ENCODE assay signal across 8 cellular contexts in genomic region chr4:139167774-139168444, GRCh38. TPM values are rescaled to one million over a fixed set of nuclear protein-coding genes. Genes with fewer than 3 reads are reported as not detected.
DNase-seq lines count a peak whose midpoint lies in the region; ATAC-seq and TF ChIP-seq lines count a peak whose summit lies in the region.

No MANE protein-coding gene starts in this region.

- H3K4me3 ChIP-seq in brain microvascular endothelial cell (ENCODE audit: low read depth, low read length) (no peak overlapping the region), liver (ENCODE audit: low read depth in 1 of 3, low read length in 3 of 3) (no peak overlapping the region)

- DNase-seq in GM10266 (ENCODE audit: extremely low spot score) (peak; percentile 20), LoVo (ENCODE audit: low spot score) (peak; percentile 36), brain microvascular endothelial cell (peak; percentile 24), substantia nigra (lab: John Stamatoyannopoulos, UW) (no peak), NCI-H524 treated with DMSO at 0.1 percent for 48 hours (lab: John Stamatoyannopoulos, UW) (no peak)

- H3K9me3 ChIP-seq in liver (ENCODE audit: control insufficient read depth in 4 of 4, low read length in 3 of 4) = no peaks in the 10 kb centered on the region

- no peaks in the 10 kb centered on the region for H3K36me3 ChIP-seq in brain microvascular endothelial cell (replicated peaks)
- no peaks in the 10 kb centered on the region for H3K36me3 ChIP-seq in liver (ENCODE audit: control insufficient read depth in 4 of 4, insufficient read depth in 3 of 4, low read depth in 1 of 4, low read length in 3 of 4)

- H3K9ac ChIP-seq in liver (ENCODE audit: low read depth in 1 of 2, low read length in 2 of 2) = no peak overlapping the region

- H3K4me1 ChIP-seq in liver (ENCODE audit: control insufficient read depth in 4 of 4, insufficient read depth in 4 of 4, low read length in 3 of 4) = peaks cover 5 to 16% (median 7%) of the 10 kb centered on the region in 4 donors

- H3K27ac ChIP-seq in brain microvascular endothelial cell = no peak overlapping the region
- H3K27ac ChIP-seq in liver (ENCODE audit: low read depth in 1 of 2, low read length in 2 of 2) = no peak overlapping the region
- H3K27ac ChIP-seq in substantia nigra (ENCODE audit: low read depth, low read length, poor library complexity, severe bottlenecking) = no peak overlapping the region

- peak; percentile 71 to 80 for TF ChIP-seq RAD21 in liver (IDR thresholded peaks at IDR 0.05)

- no peaks in the 10 kb centered on the region for H3K27me3 ChIP-seq in brain microvascular endothelial cell (replicated peaks)
- no peaks in the 10 kb centered on the region for H3K27me3 ChIP-seq in liver (ENCODE audit: control insufficient read depth in 4 of 4, insufficient read depth in 4 of 4, low read length in 3 of 4)

- in situ Hi-C loops in brain microvascular endothelial cell (cut with HindIII; ENCODE audit: low pct_ligation_motif_present, low sequenced_read_pairs) = no loop called here

- no peak for ATAC-seq in GM21737 (IDR thresholded peaks at IDR 0.05; ENCODE audit: unreplicated experiment)
- no peak for ATAC-seq in HG02623 (IDR thresholded peaks at IDR 0.05; ENCODE audit: unreplicated experiment)

- 49% methylated on average over 5 of the region's 5 CpGs for WGBS in liver

- TF ChIP-seq CTCF in GM10266 (IDR thresholded peaks at IDR 0.05; ENCODE audit: control insufficient read depth, insufficient read depth, low read depth, missing control alignments) = peak; percentile 32
- TF ChIP-seq CTCF in brain microvascular endothelial cell (IDR thresholded peaks at IDR 0.05; ENCODE audit: low read depth, low read length, missing control alignments) = peak; percentile 61
- peak; percentile 60 for TF ChIP-seq CTCF in liver (IDR thresholded peaks at IDR 0.05; ENCODE audit: low read depth, low read length, missing input control)

TF ChIP-seq in liver, 16 proteins besides CTCF, POLR2A, EP300 and RAD21:
- no peak for TF ChIP-seq EGR1 (IDR thresholded peaks at IDR 0.05; ENCODE audit: low read depth in 2 of 2)
- peak in 1 of 2 donors; percentile 50 for TF ChIP-seq RXRA (IDR thresholded peaks at IDR 0.05)
- TF ChIP-seq HNF4A (conservative IDR thresholded peaks at IDR 0.05) = peak in 1 of 2 donors; percentile 49

RNA-seq across cellular contexts. Expression of gene ELF2, which starts 9.1 kb away (rescaled TPM):
- total RNA-seq in liver = 10 to 100 TPM; 31.0 to 35.3 TPM
- 10 to 100 TPM in 1 of 2 donors, 1 to 10 TPM in 1; 8.1 to 17.2 TPM for polyA plus RNA-seq in liver

Comparison
In these comparisons a context has a peak if more than half of its experiments do, and no peak if none do; other contexts are left out.
1. DNase-seq: peak in GM10266 (single experiment), LoVo (single experiment) and brain microvascular endothelial cell (single experiment); none in substantia nigra (0 of 49) and NCI-H524 treated with DMSO at 0.1 percent for 48 hours (single experiment).
2. Peak in every context shown above with its lines, with median percentiles within 50 percentile points of each other: CTCF ChIP-seq.